Comparison of ENCODE assay signal across 8 cellular contexts in genomic region chr14:97458302-97459137, GRCh38.
DNase-seq lines count a peak whose midpoint lies in the region; ATAC-seq and TF ChIP-seq lines count a peak whose summit lies in the region.

No MANE protein-coding gene starts in this region.

- no peak overlapping the region for H3K4me3 ChIP-seq in BLaER1
- no peak overlapping the region for H3K4me3 ChIP-seq in mucosa of descending colon
- H3K4me3 ChIP-seq in OCI-LY7 (ENCODE audit: low read depth, low read length, poor library complexity, severe bottlenecking) = no peak overlapping the region

- H3K4me1 ChIP-seq in BLaER1 = peaks cover 7% of the 10 kb centered on the region; the same call in 1 of the 2 replicates
- H3K4me1 ChIP-seq in mucosa of descending colon (ENCODE audit: low read depth) = peaks cover 14% of the 10 kb centered on the region
- H3K4me1 ChIP-seq in OCI-LY7 (ENCODE audit: insufficient read depth, low read length, poor library complexity, severe bottlenecking) = no peaks in the 10 kb centered on the region

- H4K20me1 ChIP-seq in BLaER1 = no peaks in the 10 kb centered on the region
- H4K20me1 ChIP-seq in OCI-LY7 (ENCODE audit: insufficient read depth, low read length) = no peaks in the 10 kb centered on the region

- H3K36me3 Mint-ChIP-seq in WTC11 (peaks cover 26% of the 10 kb centered on the region), brain (no peaks in the 10 kb centered on the region)

- TF ChIP-seq CTCF in WTC11 (IDR thresholded peaks at IDR 0.05) = no peak
- no peak for TF ChIP-seq CTCF in brain (conservative IDR thresholded peaks at IDR 0.05)
- TF ChIP-seq CTCF in mucosa of descending colon (IDR thresholded peaks at IDR 0.05) = no peak
- no peak for TF ChIP-seq CTCF in OCI-LY7 (conservative IDR thresholded peaks at IDR 0.05; ENCODE audit: low read length)

- peaks cover 25% of the 10 kb centered on the region for H3K9me3 Mint-ChIP-seq in WTC11
- H3K9me3 Mint-ChIP-seq in brain = peaks cover 3 to 24% (median 8%) of the 10 kb centered on the region in 5 experiments

- POLR2A ChIA-PET in WTC11 (lab: Charles Lee) = interaction anchor here (0.7 kb wide), 1 partner anchor 10 kb away, joined by 3 read pairs; no protein-coding TSS in a partner anchor
- POLR2A ChIA-PET in OCI-LY7 (lab: Charles Lee) = no interaction called here

- H3K79me2 ChIP-seq in OCI-LY7 (ENCODE audit: insufficient read depth, low read depth, low read length) = no peaks in the 10 kb centered on the region

- H3K36me3 ChIP-seq in BLaER1 = no peaks in the 10 kb centered on the region
- no peaks in the 10 kb centered on the region for H3K36me3 ChIP-seq in mucosa of descending colon (ENCODE audit: low read depth)
- no peaks in the 10 kb centered on the region for H3K36me3 ChIP-seq in OCI-LY7 (ENCODE audit: insufficient read depth, low read length)

- no TSS peak for BruUV-seq in OCI-LY7 (replicated peaks; lab: Mats Ljungman, UMichigan)

- peak overlapping the region; percentile 20; the same call in 1 of the 2 replicates for H3K4me2 ChIP-seq in BLaER1
- H3K4me2 ChIP-seq in OCI-LY7 (ENCODE audit: low read length) = no peak overlapping the region

- H3K27ac ChIP-seq in BLaER1 (no peak overlapping the region), OCI-LY7 (ENCODE audit: low read depth, low read length, poor library complexity, severe bottlenecking) (no peak overlapping the region)

- peaks cover 38% of the 10 kb centered on the region for H3K27me3 Mint-ChIP-seq in WTC11 (ENCODE audit: low read depth)
- H3K27me3 Mint-ChIP-seq in brain = peaks cover 5% of the 10 kb centered on the region

- H3K4me3 Mint-ChIP-seq in WTC11 (peak overlapping the region; percentile 70), brain (peak overlapping the region; percentile 53 to 79 (median 74))

- H3K9ac ChIP-seq in BLaER1 = no peak overlapping the region

- intact Hi-C loops in mucosa of descending colon (cut with DNase I, micrococcal nuclease) = no loop called here
- intact Hi-C loops in OCI-LY7 (cut with micrococcal nuclease; ENCODE audit: unreplicated experiment) = no loop called here

- H3K27me3 ChIP-seq in BLaER1 = no peaks in the 10 kb centered on the region

- no peak overlapping the region for H2AFZ ChIP-seq in OCI-LY7 (ENCODE audit: low read length)

- DNase-seq in WTC11 (ENCODE audit: low spot score) (peak; percentile 78), mucosa of descending colon (peak; percentile 53 to 74 (median 54)), OCI-LY7 (ENCODE audit: low spot score) (no peak), MV-4-11 (lab: John Stamatoyannopoulos, UW) (no peak), NCI-H1436 (lab: John Stamatoyannopoulos, UW) (no peak)
- peak; percentile 62 for DNase-seq in stimulated activated CD8-positive, alpha-beta memory T cell treated with anti-CD3 and anti-CD28 coated beads, Interleukin-7, amount 100 ng/mL, for 24 hours (ENCODE audit: low read depth)

- H3K27ac Mint-ChIP-seq in WTC11 = peak overlapping the region; percentile 29
- peak overlapping the region in 4 of 5 experiments; percentile 83 to 97 (median 87) for H3K27ac Mint-ChIP-seq in brain

- H3K9me2 ChIP-seq in OCI-LY7 (ENCODE audit: insufficient read depth, low read length) = no peaks in the 10 kb centered on the region

- ATAC-seq in WTC11 = peak; percentile 96
- ATAC-seq in mucosa of descending colon = peak; percentile 77

- H3K4me1 Mint-ChIP-seq in WTC11 = peaks cover 31% of the 10 kb centered on the region
- peaks cover 25% of the 10 kb centered on the region for H3K4me1 Mint-ChIP-seq in brain

- CTCF ChIA-PET in WTC11 (lab: Charles Lee) = no interaction called here
- CTCF ChIA-PET in OCI-LY7 (lab: Charles Lee; ENCODE audit: unreplicated experiment) = no interaction called here

- peaks cover 7% of the 10 kb centered on the region for H3K9me3 ChIP-seq in BLaER1
- H3K9me3 ChIP-seq in mucosa of descending colon = no peaks in the 10 kb centered on the region
- H3K9me3 ChIP-seq in OCI-LY7 (ENCODE audit: low read length) = no peaks in the 10 kb centered on the region

TF ChIP-seq in WTC11, 78 proteins besides CTCF, POLR2A, EP300 and RAD21 (continues in another document):
- peak; percentile 77 for TF ChIP-seq MAX (CRISPR knock-in tag; IDR thresholded peaks at IDR 0.05)
- TF ChIP-seq ZMAT4 (CRISPR knock-in tag; IDR thresholded peaks at IDR 0.05) = no peak
- TF ChIP-seq FOXP1 (CRISPR knock-in tag; IDR thresholded peaks at IDR 0.05; ENCODE audit: borderline replicate concordance) = peak; percentile 73; the same call in 1 of the 2 replicates
- 0 out of 2 replicates have a peak, but pooled peaks have one; percentile 35 for TF ChIP-seq ETV6 (CRISPR knock-in tag; IDR thresholded peaks at IDR 0.05)
- TF ChIP-seq KAT7 (CRISPR knock-in tag; IDR thresholded peaks at IDR 0.05; ENCODE audit: borderline replicate concordance) = 0 out of 2 replicates have a peak, but pooled peaks have one; percentile 20
- TF ChIP-seq ERG (CRISPR knock-in tag; IDR thresholded peaks at IDR 0.05) = 0 out of 2 replicates have a peak, but pooled peaks have one; percentile 20
- no peak for TF ChIP-seq NFATC4 (CRISPR knock-in tag; IDR thresholded peaks at IDR 0.05)
- TF ChIP-seq ZNF232 (CRISPR knock-in tag; IDR thresholded peaks at IDR 0.05) = 0 out of 2 replicates have a peak, but pooled peaks have one; percentile 26
- no peak for TF ChIP-seq ATF2 (CRISPR knock-in tag; IDR thresholded peaks at IDR 0.05; ENCODE audit: borderline replicate concordance, low read depth)
- peak; percentile 71 for TF ChIP-seq SP1 (CRISPR knock-in tag; conservative IDR thresholded peaks at IDR 0.05)
- TF ChIP-seq USF2 (CRISPR knock-in tag; IDR thresholded peaks at IDR 0.05) = peak; percentile 44; the same call in 1 of the 2 replicates

Comparison
In these comparisons a context has a peak if more than half of its experiments do, and no peak if none do; other contexts are left out.
1. DNase-seq: peak in WTC11 (single experiment), mucosa of descending colon (3 of 3) and stimulated activated CD8-positive, alpha-beta memory T cell treated with anti-CD3 and anti-CD28 coated beads, Interleukin-7, amount 100 ng/mL, for 24 hours (single experiment); none in OCI-LY7 (single experiment), MV-4-11 (single experiment) and NCI-H1436 (single experiment).